17 cellular contexts compared by ENCODE assay signal in genomic region chr9:102867488-102867887, GRCh38.
DNase-seq lines count a peak whose midpoint lies in the region; ATAC-seq and TF ChIP-seq lines count a peak whose summit lies in the region.
"Had no signal": no experiment of that assay in that cellular context is flagged by ENCODE, and none has a peak within 500 bp of the region (broad histone marks: within the 10 kb centered on the region; RNA-seq: fewer than 3 reads in every experiment).

No MANE protein-coding gene starts in this region.

- no peaks in the 10 kb centered on the region for H3K36me3 ChIP-seq in suprapubic skin

- H3K27ac ChIP-seq in epithelial cell of prostate: no peak overlapping the region
- H3K27ac ChIP-seq in suprapubic skin: no peak overlapping the region
- H3K27ac ChIP-seq: testis had no signal

- TF ChIP-seq POLR2A in suprapubic skin (IDR thresholded peaks at IDR 0.05): no peak

- peaks cover 8% of the 10 kb centered on the region for H3K4me1 Mint-ChIP-seq in Calu3 (ENCODE audit: low read depth, unreplicated experiment)
- H3K4me1 Mint-ChIP-seq: activated naive CD4-positive, alpha-beta T cell treated with anti-CD3 and anti-CD28 coated beads, Interleukin-2, amount 50 U/mL, for 24 hours had no signal

- H3K9me3 Mint-ChIP-seq in Calu3 (ENCODE audit: low read depth, unreplicated experiment): no peaks in the 10 kb centered on the region

- CTCF ChIA-PET in Calu3 (lab: Charles Lee): no interaction called here

- H3K4me1 ChIP-seq in suprapubic skin: no peaks in the 10 kb centered on the region
- H3K4me1 ChIP-seq: testis had no signal

- BruUV-seq in Calu3 (replicated peaks; lab: Mats Ljungman, UMichigan): no TSS peak

- no peak overlapping the region for H3K4me3 ChIP-seq in suprapubic skin
- H3K4me3 ChIP-seq: testis had no signal

- 40% methylated on average over 1 of the region's 1 CpG for WGBS in suprapubic skin

- TF ChIP-seq CTCF in Calu3 (IDR thresholded peaks at IDR 0.05; ENCODE audit: unreplicated experiment): no peak
- TF ChIP-seq CTCF in suprapubic skin (IDR thresholded peaks at IDR 0.05): no peak

- peak overlapping the region; percentile 38 for H3K27ac Mint-ChIP-seq in Calu3 (ENCODE audit: unreplicated experiment)
- H3K27ac Mint-ChIP-seq: activated naive CD4-positive, alpha-beta T cell treated with anti-CD3 and anti-CD28 coated beads, Interleukin-2, amount 50 U/mL, for 24 hours had no signal

- no peak for ATAC-seq in GM21529 (IDR thresholded peaks at IDR 0.05; ENCODE audit: unreplicated experiment)
- ATAC-seq: left lobe of liver, Panc1 had no signal

- no peaks in the 10 kb centered on the region for H3K9me3 ChIP-seq in suprapubic skin
- H3K9me3 ChIP-seq: testis had no signal

- DNase-seq in Calu3: peak; percentile 13
- peak; percentile 93 for DNase-seq in RKO (ENCODE audit: low spot score)
- DNase-seq in epithelial cell of prostate (ENCODE audit: low read depth, low spot score): peak; percentile 6
- DNase-seq in kidney glomerular epithelial cell (lab: John Stamatoyannopoulos, UW): peak; percentile 94
- no peak for DNase-seq in suprapubic skin (ENCODE audit: low spot score in 2 of 2)
- no peak for DNase-seq in SHP77 (lab: John Stamatoyannopoulos, UW)
- DNase-seq in NCI-H146 (lab: John Stamatoyannopoulos, UW): no peak
- DNase-seq: activated CD8-positive, alpha-beta memory T cell treated with anti-CD3 and anti-CD28 coated beads, Interleukin-2, amount 50 U/mL, for 4 hours; GF-D8; NCI-H1930; NCI-H526 treated with DMSO at 0.1 percent for 48 hours; stimulated activated CD4-positive, alpha-beta T cell treated with anti-CD3 and anti-CD28 coated beads, Interleukin-2, amount 100 ng/mL, for 24 hours; testis had no signal

- H3K27me3 ChIP-seq in suprapubic skin: no peaks in the 10 kb centered on the region
- H3K27me3 ChIP-seq: testis had no signal

- H3K4me3 Mint-ChIP-seq in Calu3 (ENCODE audit: low read depth, unreplicated experiment): no peak overlapping the region
- H3K4me3 Mint-ChIP-seq: activated naive CD4-positive, alpha-beta T cell treated with anti-CD3 and anti-CD28 coated beads, Interleukin-2, amount 50 U/mL, for 24 hours had no signal

- intact Hi-C loops in Calu3 (cut with micrococcal nuclease; ENCODE audit: unreplicated experiment): no loop called here

- TF ChIP-seq EP300 in suprapubic skin (IDR thresholded peaks at IDR 0.05): no peak

- H3K27me3 Mint-ChIP-seq in Calu3 (ENCODE audit: unreplicated experiment): no peaks in the 10 kb centered on the region
- H3K27me3 Mint-ChIP-seq: activated naive CD4-positive, alpha-beta T cell treated with anti-CD3 and anti-CD28 coated beads, Interleukin-2, amount 50 U/mL, for 24 hours had no signal

- H3K36me3 Mint-ChIP-seq in Calu3 (ENCODE audit: insufficient read depth, unreplicated experiment): no peaks in the 10 kb centered on the region
- H3K36me3 Mint-ChIP-seq: activated naive CD4-positive, alpha-beta T cell treated with anti-CD3 and anti-CD28 coated beads, Interleukin-2, amount 50 U/mL, for 24 hours had no signal

Comparison
In these comparisons a context has a peak if more than half of its experiments do, and no peak if none do; other contexts are left out.
1. DNase-seq: peak in Calu3 (single experiment), RKO (single experiment), epithelial cell of prostate (single experiment) and kidney glomerular epithelial cell (single experiment); none in suprapubic skin (0 of 2), SHP77 (0 of 2) and NCI-H146 (single experiment).